ENCODE assay signal across 8 cellular contexts in genomic region chr17:82734987-82735866, GRCh38. TPM values are rescaled to one million over a fixed set of nuclear protein-coding genes. Genes with fewer than 3 reads are reported as not detected.
DNase-seq lines count a peak whose midpoint lies in the region; ATAC-seq and TF ChIP-seq lines count a peak whose summit lies in the region.

Gene FN3K, plus strand, starts transcription at chr17:82735615. Its CDS starts 22 bp downstream, at chr17:82735637.

- no peaks in the 10 kb centered on the region for H3K27me3 ChIP-seq in mucosa of rectum (ENCODE audit: control insufficient read depth in 2 of 2, insufficient read depth in 2 of 2, low read length in 2 of 2)
- H3K27me3 ChIP-seq in transverse colon = no peaks in the 10 kb centered on the region

- H3K36me3 Mint-ChIP-seq in activated T-helper 2 cell treated with anti-CD3 and anti-CD28 coated beads, Interferon-gamma antibody, Interleukin-2, Interleukin-4, amounts not matched to agents 10 μg/mL and 5 μg/mL and 100 μg/mL, durations not matched to agents 14 hours and 24 hours and 36 hours (ENCODE audit: low read depth) = peaks cover 43% of the 10 kb centered on the region

- H3K36me3 ChIP-seq in ES-I3 (ENCODE audit: insufficient read depth, low read length) (peaks cover 12% of the 10 kb centered on the region), mucosa of rectum (ENCODE audit: control insufficient read depth in 2 of 2, insufficient read depth in 2 of 2, low read length in 2 of 2) (peaks cover 5 to 6% of the 10 kb centered on the region in 2 donors), transverse colon (peaks cover 0 to 7% (median 3%) of the 10 kb centered on the region in 4 donors)

- peak within 1 kb of the TSS; percentile 54 for H3K4me3 Mint-ChIP-seq in activated T-helper 2 cell treated with anti-CD3 and anti-CD28 coated beads, Interferon-gamma antibody, Interleukin-2, Interleukin-4, amounts not matched to agents 10 μg/mL and 5 μg/mL and 100 μg/mL, durations not matched to agents 14 hours and 24 hours and 36 hours (ENCODE audit: low read depth)

- peaks cover 12% of the 10 kb centered on the region for H3K9me3 Mint-ChIP-seq in activated T-helper 2 cell treated with anti-CD3 and anti-CD28 coated beads, Interferon-gamma antibody, Interleukin-2, Interleukin-4, amounts not matched to agents 10 μg/mL and 5 μg/mL and 100 μg/mL, durations not matched to agents 14 hours and 24 hours and 36 hours

- DNase-seq in NCI-H2171 treated with DMSO at 0.1 percent for 48 hours (lab: John Stamatoyannopoulos, UW) (peak; percentile 37), fibroblast of peridontal ligament (ENCODE audit: extremely low read depth) (peak; percentile 71), transverse colon (peak; percentile 73), amniotic stem cell (lab: John Stamatoyannopoulos, UW) (no peak)
- no peak for DNase-seq in activated T-helper 2 cell treated with anti-CD3 and anti-CD28 coated beads, Interferon-gamma antibody, Interleukin-2, Interleukin-4, amounts not matched to agents 10 μg/mL and 5 μg/mL and 100 μg/mL, durations not matched to agents 14 hours and 24 hours and 36 hours (ENCODE audit: low spot score)

- no peaks in the 10 kb centered on the region for H3K4me1 Mint-ChIP-seq in activated T-helper 2 cell treated with anti-CD3 and anti-CD28 coated beads, Interferon-gamma antibody, Interleukin-2, Interleukin-4, amounts not matched to agents 10 μg/mL and 5 μg/mL and 100 μg/mL, durations not matched to agents 14 hours and 24 hours and 36 hours (ENCODE audit: low read depth)

- H3K9me3 ChIP-seq in ES-I3 (ENCODE audit: control insufficient read depth, insufficient read depth, low read length) (peaks cover 10% of the 10 kb centered on the region), mucosa of rectum (ENCODE audit: control insufficient read depth in 2 of 2, low read length in 2 of 2) (no peaks in the 10 kb centered on the region), transverse colon (no peaks in the 10 kb centered on the region)

- H3K9ac ChIP-seq in ES-I3 (ENCODE audit: low read depth, low read length) (peak within 1 kb of the TSS; percentile 61), mucosa of rectum (ENCODE audit: low read depth in 1 of 2, low read length in 2 of 2) (peak within 1 kb of the TSS; percentile 77 to 84)

- WGBS in transverse colon (ENCODE audit: low coverage in 1 of 2), 2 donors = 7% methylated on average over 48 of the region's 101 CpGs; no CpG with 5 or more reads in 1 of the 2 donors

- intact Hi-C loops in activated T-helper 2 cell treated with anti-CD3 and anti-CD28 coated beads, Interferon-gamma antibody, Interleukin-2, Interleukin-4, amounts not matched to agents 10 μg/mL and 5 μg/mL and 100 μg/mL, durations not matched to agents 14 hours and 24 hours and 36 hours (cut with micrococcal nuclease) = no loop called here
- intact Hi-C loops in transverse colon (cut with DNase I; ENCODE audit: low total_unique reads) = loop anchor here (2.0 kb wide), 1 partner anchor 66 kb away; no protein-coding TSS in a partner anchor

- H3K4me1 ChIP-seq in ES-I3 (ENCODE audit: insufficient read depth, low read length) (no peaks in the 10 kb centered on the region), mucosa of rectum (ENCODE audit: control insufficient read depth in 2 of 2, insufficient read depth in 2 of 2, low read length in 2 of 2) (peaks cover 7 to 8% of the 10 kb centered on the region in 2 donors), transverse colon (peaks cover 0 to 14% (median 12%) of the 10 kb centered on the region in 4 donors)

- no peak within 1 kb of the TSS for H3K27ac Mint-ChIP-seq in activated T-helper 2 cell treated with anti-CD3 and anti-CD28 coated beads, Interferon-gamma antibody, Interleukin-2, Interleukin-4, amounts not matched to agents 10 μg/mL and 5 μg/mL and 100 μg/mL, durations not matched to agents 14 hours and 24 hours and 36 hours

- no peaks in the 10 kb centered on the region for H3K27me3 Mint-ChIP-seq in activated T-helper 2 cell treated with anti-CD3 and anti-CD28 coated beads, Interferon-gamma antibody, Interleukin-2, Interleukin-4, amounts not matched to agents 10 μg/mL and 5 μg/mL and 100 μg/mL, durations not matched to agents 14 hours and 24 hours and 36 hours (ENCODE audit: low read depth)

- TF ChIP-seq POLR2A in transverse colon (IDR thresholded peaks at IDR 0.05) = peak; percentile 43

- peak within 1 kb of the TSS; percentile 70 to 77 for H3K27ac ChIP-seq in mucosa of rectum (ENCODE audit: low read depth in 2 of 2, low read length in 2 of 2)
- peak within 1 kb of the TSS; percentile 77 to 89 (median 84) for H3K27ac ChIP-seq in transverse colon

- TF ChIP-seq CTCF in transverse colon (IDR thresholded peaks at IDR 0.05) = no peak

- in situ Hi-C loops in transverse colon (cut with MboI; ENCODE audit: low pct_ligation_motif_present in 1 of 4, low pct_unique_long_range_greater_than_20kb in 1 of 4, low sequenced_read_pairs in 3 of 4) = no loop called here

- peak; percentile 68 for TF ChIP-seq EP300 in transverse colon (IDR thresholded peaks at IDR 0.05; ENCODE audit: low read depth)

- ATAC-seq in HG02759 (IDR thresholded peaks at IDR 0.05; ENCODE audit: unreplicated experiment) = no peak

- peak within 1 kb of the TSS; percentile 69 to 79 for H3K4me3 ChIP-seq in mucosa of rectum (ENCODE audit: low read length in 2 of 2)
- H3K4me3 ChIP-seq in transverse colon = peak within 1 kb of the TSS; percentile 67 to 83 (median 72)

RNA-seq across cellular contexts. Expression of gene FN3K, which starts in this region (rescaled TPM):
- total RNA-seq in activated T-helper 2 cell treated with anti-CD3 and anti-CD28 coated beads, Interferon-gamma antibody, Interleukin-2, Interleukin-4, amounts not matched to agents 10 μg/mL and 5 μg/mL and 100 μg/mL, durations not matched to agents 14 hours and 24 hours and 36 hours = 3.6 and 4.0 TPM in 2 replicates
- total RNA-seq in transverse colon = 10 to 100 TPM; 11.2 to 33.0 (median 26.2) TPM

Comparison
In these comparisons a context has a peak if more than half of its experiments do, and no peak if none do; other contexts are left out.
1. DNase-seq: peak in NCI-H2171 treated with DMSO at 0.1 percent for 48 hours (single experiment), fibroblast of peridontal ligament (single experiment) and transverse colon (single experiment); none in activated T-helper 2 cell treated with anti-CD3 and anti-CD28 coated beads, Interferon-gamma antibody, Interleukin-2, Interleukin-4, amounts not matched to agents 10 μg/mL and 5 μg/mL and 100 μg/mL, durations not matched to agents 14 hours and 24 hours and 36 hours (single experiment) and amniotic stem cell (single experiment).